Comparison of ENCODE assay signal across 8 cellular contexts in the genomic region with DNA sequence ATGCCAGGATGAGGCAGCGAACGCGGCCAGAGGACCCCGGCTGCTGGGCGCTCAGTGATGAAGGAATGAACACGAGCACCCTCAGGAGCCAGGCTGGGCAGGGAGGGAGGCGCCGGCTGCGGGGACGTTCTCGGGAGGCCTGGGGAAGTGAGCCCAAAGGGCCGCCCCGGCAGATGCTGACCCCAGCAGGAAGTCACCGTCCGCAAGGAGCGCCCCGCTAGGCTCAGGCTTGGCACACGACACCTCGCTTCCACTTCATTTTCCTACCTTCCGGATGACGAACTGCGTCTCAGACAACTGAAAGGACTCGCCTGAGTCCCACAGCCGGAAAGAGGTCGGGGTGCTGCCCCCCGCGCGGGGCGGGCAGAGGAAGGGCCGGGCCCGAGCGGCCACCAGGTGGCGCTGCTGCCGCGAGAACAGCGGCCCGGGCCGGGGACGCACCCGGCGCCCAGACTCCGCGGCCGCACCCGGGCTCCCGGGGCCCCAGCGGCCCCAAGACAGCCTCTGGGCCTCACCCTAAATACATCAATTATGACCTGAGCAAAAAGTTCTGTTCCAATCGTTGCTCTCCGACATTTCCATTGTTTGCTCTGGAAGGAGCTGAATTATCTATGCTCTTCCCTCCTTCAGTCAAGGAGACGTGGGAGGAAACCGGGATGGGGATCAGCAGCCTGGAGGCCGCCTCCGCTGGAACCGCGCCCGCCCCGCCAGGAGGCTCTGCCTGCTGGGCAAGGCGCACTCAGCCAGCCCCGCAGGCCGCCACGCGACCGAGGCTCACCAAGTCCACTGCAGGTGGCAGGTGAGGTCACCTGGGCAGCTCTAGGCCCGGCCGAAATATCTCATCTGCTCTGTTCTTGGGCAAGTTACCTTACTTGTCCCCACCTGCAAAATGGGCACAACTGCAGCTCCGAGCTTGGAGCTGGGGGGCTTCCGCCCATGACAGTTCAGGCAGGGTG.
DNase-seq lines count a peak whose midpoint lies in the region; ATAC-seq and TF ChIP-seq lines count a peak whose summit lies in the region.

No MANE protein-coding gene starts in this region.

- H4K20me1 ChIP-seq in fibroblast of lung (ENCODE audit: control insufficient read depth, extremely low read depth, insufficient read depth, low read length), result no peaks in the 10 kb centered on the region

- H3K27me3 Mint-ChIP-seq in natural killer cell treated with Interleukin-12 subunit alpha and Interleukin-12 subunit beta and Interleukin-15 and Interleukin-18, amount 100 ng/mL, for 72 hours, result peaks cover 0 to 8% of the 10 kb centered on the region in 2 donors

- DNase-seq in AG08396 (ENCODE audit: low spot score), result peak; percentile 93
- DNase-seq in GM19240 (ENCODE audit: insufficient read length, low spot score), result peak; percentile 33
- peak; percentile 34 for DNase-seq in NCI-H2029 (lab: John Stamatoyannopoulos, UW)
- DNase-seq in activated T-cell treated with anti-CD3 and anti-CD28 coated beads, Interleukin-2, amount 50 U/mL, for 1 hour, result peak; percentile 77
- DNase-seq in fibroblast of lung (ENCODE audit: low read depth in 2 of 2), result peak; percentile 44 to 51
- peak; percentile 77 for DNase-seq in natural killer cell treated with Interleukin-12 subunit alpha and Interleukin-12 subunit beta and Interleukin-15 and Interleukin-18, amount 100 ng/mL, for 72 hours (ENCODE audit: low spot score)
- DNase-seq in stimulated activated naive CD4-positive, alpha-beta T cell (lab: John Stamatoyannopoulos, UW), result peak in 5 of 6 experiments; percentile 40 to 72 (median 55)
- DNase-seq in T1000 (lab: John Stamatoyannopoulos, UW), result no peak

- peak overlapping the region; percentile 55 for H3K4me3 Mint-ChIP-seq in natural killer cell treated with Interleukin-12 subunit alpha and Interleukin-12 subunit beta and Interleukin-15 and Interleukin-18, amount 100 ng/mL, for 72 hours

- H3K9me3 Mint-ChIP-seq in natural killer cell treated with Interleukin-12 subunit alpha and Interleukin-12 subunit beta and Interleukin-15 and Interleukin-18, amount 100 ng/mL, for 72 hours, result no peaks in the 10 kb centered on the region

- H3K27me3 ChIP-seq in fibroblast of lung (ENCODE audit: control insufficient read depth, insufficient read depth, low read length), result no peaks in the 10 kb centered on the region

- no peaks in the 10 kb centered on the region for H3K4me1 ChIP-seq in fibroblast of lung (ENCODE audit: control insufficient read depth, extremely low read depth, insufficient read depth, low read length)

- H3K36me3 Mint-ChIP-seq in natural killer cell treated with Interleukin-12 subunit alpha and Interleukin-12 subunit beta and Interleukin-15 and Interleukin-18, amount 100 ng/mL, for 72 hours, result no peaks in the 10 kb centered on the region

- peak; percentile 79 for ATAC-seq in natural killer cell treated with Interleukin-12 subunit alpha and Interleukin-12 subunit beta and Interleukin-15 and Interleukin-18, amount 100 ng/mL, for 72 hours

- peak overlapping the region; percentile 50 for H3K27ac ChIP-seq in fibroblast of lung (ENCODE audit: insufficient read depth, low read length)

- peak overlapping the region in 1 of 4 experiments; percentile 16 for H3K4me3 ChIP-seq in fibroblast of lung (replicated peaks in 1 of 4; ENCODE audit: control extremely low read depth in 1 of 4, insufficient read depth in 1 of 4, low read depth in 3 of 4, low read length in 4 of 4)

- TF ChIP-seq CTCF in fibroblast of lung (conservative IDR thresholded peaks at IDR 0.05 in 1 of 2, IDR thresholded peaks at IDR 0.05 in 1 of 2; ENCODE audit: low read depth in 1 of 2, low read length in 2 of 2), result peak; percentile 38 to 75

- peak overlapping the region; percentile 46 for H3K9ac ChIP-seq in fibroblast of lung (ENCODE audit: insufficient read depth, low read length)

- H3K27ac Mint-ChIP-seq in natural killer cell treated with Interleukin-12 subunit alpha and Interleukin-12 subunit beta and Interleukin-15 and Interleukin-18, amount 100 ng/mL, for 72 hours, result no peak overlapping the region

- peak overlapping the region; percentile 43 for H2AFZ ChIP-seq in fibroblast of lung (ENCODE audit: low read length)

- no peaks in the 10 kb centered on the region for H3K9me3 ChIP-seq in fibroblast of lung (ENCODE audit: control insufficient read depth, insufficient read depth, low read depth, low read length)

- H3K4me2 ChIP-seq in fibroblast of lung (ENCODE audit: extremely low read depth, insufficient read depth, low read length), result peak overlapping the region; percentile 88

- no peaks in the 10 kb centered on the region for H3K79me2 ChIP-seq in fibroblast of lung (ENCODE audit: control insufficient read depth, insufficient read depth, low read length)

- H3K36me3 ChIP-seq in fibroblast of lung (ENCODE audit: control insufficient read depth, insufficient read depth, low read length), result no peaks in the 10 kb centered on the region

- H3K4me1 Mint-ChIP-seq in natural killer cell treated with Interleukin-12 subunit alpha and Interleukin-12 subunit beta and Interleukin-15 and Interleukin-18, amount 100 ng/mL, for 72 hours (ENCODE audit: low read depth in 2 of 2), result peaks cover 0 to 2% of the 10 kb centered on the region in 2 donors
